19 cellular contexts compared by ENCODE assay signal in the genomic region with DNA sequence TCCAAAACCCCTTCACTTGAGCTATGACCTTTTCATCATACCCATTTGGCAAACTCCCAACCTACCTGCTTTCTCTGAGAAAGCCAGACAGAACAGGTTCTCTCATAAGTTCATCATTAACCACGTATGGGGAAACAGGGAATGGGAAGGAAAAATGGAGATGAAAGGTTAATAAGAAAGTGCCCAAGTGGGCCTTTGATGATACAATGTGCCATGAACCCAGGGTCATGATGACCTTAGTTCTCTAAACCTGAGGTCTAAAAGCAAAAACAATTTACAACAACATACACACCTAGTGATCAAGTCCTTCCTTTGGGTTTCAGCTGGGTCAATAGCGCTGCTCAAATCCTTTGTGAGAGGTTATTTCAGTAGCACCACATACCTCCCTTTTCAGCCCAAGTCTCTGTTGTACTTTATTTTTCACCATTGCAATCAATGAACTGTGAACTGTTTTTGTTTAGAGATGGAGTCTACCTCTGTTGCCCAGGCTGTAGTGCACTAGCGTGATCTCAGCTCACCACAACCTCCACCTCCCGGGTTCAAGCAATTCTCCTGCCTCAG. TPM values are rescaled to one million over a fixed set of nuclear protein-coding genes. Genes with fewer than 3 reads are reported as not detected.
DNase-seq lines count a peak whose midpoint lies in the region; ATAC-seq, FAIRE-seq and TF ChIP-seq lines count a peak whose summit lies in the region.
"Had no signal": no experiment of that assay in that cellular context is flagged by ENCODE, and none has a peak within 500 bp of the region (broad histone marks: within the 10 kb centered on the region; RNA-seq: fewer than 3 reads in every experiment).

No MANE protein-coding gene starts in this region.

- DNase-seq in left lobe of liver (ENCODE audit: low spot score) (no peak), pancreas (peak in 2 of 6 donors; percentile 52 to 71), NCI-H1436 treated with DMSO at 0.1 percent for 48 hours (lab: John Stamatoyannopoulos, UW) (no peak), cerebellum (ENCODE audit: low spot score) (no peak)
- DNase-seq in stimulated activated CD4-positive, alpha-beta T cell treated with anti-CD3 and anti-CD28 coated beads, Interleukin-4, amount 100 ng/mL, for 4 hours = no peak
- DNase-seq: ACHN; CD8-positive, alpha-beta memory T cell; Karpas-422; MM.1S; NCI-H1105; NCI-H187; NCI-H510A treated with DMSO at 0.1 percent for 48 hours; SIG-M5 had no signal

- H3K4me1 Mint-ChIP-seq in activated T-helper 17 cell treated with anti-CD3 and anti-CD28 coated beads, Interleukin-2, amount 50 U/mL, for 72 hours = peaks cover 5% of the 10 kb centered on the region
- H3K4me1 Mint-ChIP-seq: CD8-positive, alpha-beta memory T cell had no signal

- CTCF ChIA-PET in HEK293 (lab: Yijun Ruan, JAX) = interaction anchor here (0.6 kb wide), 1 partner anchor 22 kb away, joined by 4 read pairs; a partner anchor contains a TSS

- no peak for FAIRE-seq in pancreas (lab: Jason Lieb, UNC)
- FAIRE-seq: H1 had no signal

- H3K27me3 ChIP-seq in pancreas = no peaks in the 10 kb centered on the region

- no peak overlapping the region for H3K4me3 Mint-ChIP-seq in activated T-helper 17 cell treated with anti-CD3 and anti-CD28 coated beads, Interleukin-2, amount 50 U/mL, for 72 hours
- H3K4me3 Mint-ChIP-seq: CD8-positive, alpha-beta memory T cell had no signal

- no peaks in the 10 kb centered on the region for H3K9me3 Mint-ChIP-seq in activated T-helper 17 cell treated with anti-CD3 and anti-CD28 coated beads, Interleukin-2, amount 50 U/mL, for 72 hours
- H3K9me3 Mint-ChIP-seq: CD8-positive, alpha-beta memory T cell had no signal

- H3K27ac Mint-ChIP-seq in activated T-helper 17 cell treated with anti-CD3 and anti-CD28 coated beads, Interleukin-2, amount 50 U/mL, for 72 hours = peak overlapping the region; percentile 18

- WGBS in pancreas, 2 donors = 65 to 68% methylated on average over 4 of the region's 4 CpGs

- H3K4me1 ChIP-seq in HEK293 (ENCODE audit: control insufficient read depth, insufficient read depth, low read length) = no peaks in the 10 kb centered on the region
- H3K4me1 ChIP-seq in pancreas = peaks cover 8 to 41% (median 21%) of the 10 kb centered on the region in 3 donors

- no peak overlapping the region for H3K27ac ChIP-seq in HEK293 (ENCODE audit: extremely low read depth, low read depth, low read length)
- H3K27ac ChIP-seq in pancreas = peak overlapping the region in 3 of 4 donors; percentile 46 to 76 (median 74)

- TF ChIP-seq CTCF in HEK293 (tag by site-specific recombination; IDR thresholded peaks at IDR 0.05) (no peak), pancreas (IDR thresholded peaks at IDR 0.05) (no peak)

- intact Hi-C loops in pancreas (cut with DNase I) = no loop called here

- H3K36me3 Mint-ChIP-seq in activated T-helper 17 cell treated with anti-CD3 and anti-CD28 coated beads, Interleukin-2, amount 50 U/mL, for 72 hours (ENCODE audit: low read depth) = peaks cover 26% of the 10 kb centered on the region

- H3K4me3 ChIP-seq in HEK293 (ENCODE audit: low read depth, low read length) (no peak overlapping the region), pancreas (no peak overlapping the region)

- H3K27me3 Mint-ChIP-seq in activated T-helper 17 cell treated with anti-CD3 and anti-CD28 coated beads, Interleukin-2, amount 50 U/mL, for 72 hours = no peaks in the 10 kb centered on the region

- ATAC-seq in activated T-helper 17 cell treated with anti-CD3 and anti-CD28 coated beads, Interleukin-2, amount 50 U/mL, for 72 hours (replicated peaks) = no peak
- ATAC-seq in left lobe of liver = peak; percentile 85
- peak; percentile 78 to 87 (median 80) for ATAC-seq in pancreas
- no peak for ATAC-seq in GM18909 (IDR thresholded peaks at IDR 0.05; ENCODE audit: poor library complexity, unreplicated experiment)

- peaks cover 0 to 22% of the 10 kb centered on the region in 2 experiments; a peak in 2 of 3 replicates for H3K36me3 ChIP-seq in HEK293 (ENCODE audit: control insufficient read depth in 2 of 2, insufficient read depth in 1 of 2, low read length in 2 of 2)
- H3K36me3 ChIP-seq in pancreas = peaks cover 0 to 4% (median 0%) of the 10 kb centered on the region in 3 donors

- POLR2A ChIA-PET in HEK293 (lab: Yijun Ruan, JAX) = no interaction called here

- no peaks in the 10 kb centered on the region for H3K9me3 ChIP-seq in HEK293 (ENCODE audit: control insufficient read depth, insufficient read depth, low read depth, low read length)
- H3K9me3 ChIP-seq in pancreas = no peaks in the 10 kb centered on the region

TF ChIP-seq in HEK293, 187 proteins besides CTCF, POLR2A, EP300 and RAD21:
- TF ChIP-seq KLF16 (tag by site-specific recombination; IDR thresholded peaks at IDR 0.05) (no peak), ZBTB17 (tag by site-specific recombination; IDR thresholded peaks at IDR 0.05) (0 out of 2 replicates have a peak, but pooled peaks have one; percentile 0)

RNA-seq across cellular contexts. Expression of a gene that starts 14.5 kb away (rescaled TPM):
- total RNA-seq in activated T-helper 17 cell treated with anti-CD3 and anti-CD28 coated beads, Interleukin-2, amount 50 U/mL, for 72 hours = 10 to 100 TPM; 44.9 to 56.0 TPM
- 6.6 TPM for total RNA-seq in left lobe of liver
- 10 to 100 TPM in 1 of 6 donors, 1 to 10 TPM in 5; 2.8 to 14.5 (median 6.6) TPM for total RNA-seq in pancreas
- polyA plus RNA-seq in pancreas = 10 to 100 TPM; 14.0 to 27.4 TPM
- total RNA-seq in cerebellum = 4.4 TPM

RNA-seq across cellular contexts. Expression of a gene that starts 21.2 kb away (rescaled TPM):
- total RNA-seq in activated T-helper 17 cell treated with anti-CD3 and anti-CD28 coated beads, Interleukin-2, amount 50 U/mL, for 72 hours = 1 to 10 TPM; 3.6 to 4.3 TPM
- total RNA-seq in left lobe of liver = 2.3 TPM
- total RNA-seq in pancreas = 10 to 100 TPM in 1 of 6 donors, 1 to 10 TPM in 5; 1.1 to 12.2 (median 2.7) TPM
- polyA plus RNA-seq in pancreas = 1 to 10 TPM; 7.3 to 9.5 TPM
- 0.54 TPM for total RNA-seq in cerebellum

RNA-seq across cellular contexts. Expression of a gene that starts 24.9 kb away (rescaled TPM):
- 100 to 1,000 TPM in 1 of 2 donors, 10 to 100 TPM in 1; 53.9 to 143 TPM for total RNA-seq in activated T-helper 17 cell treated with anti-CD3 and anti-CD28 coated beads, Interleukin-2, amount 50 U/mL, for 72 hours
- total RNA-seq in left lobe of liver (18.9 TPM), pancreas (10 to 100 TPM; 11.5 to 21.4 (median 18.7) TPM), cerebellum (19.5 TPM)
- polyA plus RNA-seq in pancreas = 10 to 100 TPM; 11.7 to 21.1 TPM

RNA-seq across cellular contexts. Expression of a gene that starts 26.1 kb away (rescaled TPM):
- 10 to 100 TPM; 53.8 to 80.4 TPM for total RNA-seq in activated T-helper 17 cell treated with anti-CD3 and anti-CD28 coated beads, Interleukin-2, amount 50 U/mL, for 72 hours
- total RNA-seq in left lobe of liver = 18.1 TPM
- 10 to 100 TPM; 15.4 to 40.8 (median 17.3) TPM for total RNA-seq in pancreas
- 10 to 100 TPM; 22.6 to 42.6 TPM for polyA plus RNA-seq in pancreas
- total RNA-seq in cerebellum = 21.3 TPM

RNA-seq across cellular contexts. Expression of a gene that starts 36.1 kb away (rescaled TPM):
- not detected for total RNA-seq in activated T-helper 17 cell treated with anti-CD3 and anti-CD28 coated beads, Interleukin-2, amount 50 U/mL, for 72 hours
- 1.9 TPM for total RNA-seq in left lobe of liver
- total RNA-seq in pancreas = 1 to 10 TPM; 1.7 to 3.2 (median 2.0) TPM
- polyA plus RNA-seq in pancreas = 10 to 100 TPM; 12.4 to 23.9 TPM
- 0.64 TPM for total RNA-seq in cerebellum
- total RNA-seq: CD8-positive, alpha-beta memory T cell; RPMI7951 had no signal
- polyA plus RNA-seq: BJ; CD8-positive, alpha-beta memory T cell had no signal

Comparison
In these comparisons a context has a peak if more than half of its experiments do, and no peak if none do; other contexts are left out.
1. ATAC-seq: peak in left lobe of liver (single experiment) and pancreas (4 of 4); none in activated T-helper 17 cell treated with anti-CD3 and anti-CD28 coated beads, Interleukin-2, amount 50 U/mL, for 72 hours (single experiment) and GM18909 (single experiment).